ENCODE assay signal across 8 cellular contexts in genomic region chr3:128170866-128171516, GRCh38. TPM values are rescaled to one million over a fixed set of nuclear protein-coding genes. Genes with fewer than 3 reads are reported as not detected.
A peak's percentile ranks its signal among the peaks of the same experiment; 100 is the strongest.
DNase-seq lines count a peak whose midpoint lies in the region; ATAC-seq and TF ChIP-seq lines count a peak whose summit lies in the region.

No MANE protein-coding gene starts in this region.

- H3K79me2 ChIP-seq in PC-3 (ENCODE audit: low read length) = no peaks in the 10 kb centered on the region

- no peaks in the 10 kb centered on the region for H3K27me3 ChIP-seq in PC-3 (ENCODE audit: low read length)
- H3K27me3 ChIP-seq in aorta (ENCODE audit: control insufficient read depth in 1 of 2, insufficient read depth in 2 of 2, low read length in 1 of 2) = no peaks in the 10 kb centered on the region

- 27 to 33% methylated on average over 5 of the region's 5 CpGs for WGBS in lower leg skin, 2 donors
- WGBS in aorta, 2 donors = 8 to 13% methylated on average over 5 of the region's 5 CpGs

- no peak overlapping the region for H2AFZ ChIP-seq in PC-3 (ENCODE audit: low read length)

- no peaks in the 10 kb centered on the region for H3K4me1 ChIP-seq in PC-3 (ENCODE audit: insufficient read depth, low read length)
- no peaks in the 10 kb centered on the region for H3K4me1 ChIP-seq in aorta (ENCODE audit: control insufficient read depth in 1 of 2, insufficient read depth in 2 of 2, low read length in 2 of 2)

- H3F3A ChIP-seq in PC-3 (ENCODE audit: low read length, unreplicated experiment) = no peaks in the 10 kb centered on the region

- H3K9ac ChIP-seq in PC-3 (ENCODE audit: low read length) = no peak overlapping the region

- no peaks in the 10 kb centered on the region for H3K9me2 ChIP-seq in PC-3 (replicated peaks; ENCODE audit: low read length)

- H3K4me3 ChIP-seq in PC-3 (ENCODE audit: low read length) (no peak overlapping the region), lower leg skin (ENCODE audit: low read depth, poor library complexity, severe bottlenecking) (no peak overlapping the region), aorta (ENCODE audit: low read length in 2 of 2) (no peak overlapping the region)

- H3K27ac ChIP-seq in PC-3 (ENCODE audit: low read length) = no peak overlapping the region
- no peak overlapping the region for H3K27ac ChIP-seq in aorta (ENCODE audit: low read depth in 1 of 2, low read length in 2 of 2)

- no peaks in the 10 kb centered on the region for H4K20me1 ChIP-seq in PC-3 (ENCODE audit: low read length)

- POLR2A ChIA-PET in PC-3 (lab: Charles Lee; ENCODE audit: unreplicated experiment) = no interaction called here

- intact Hi-C loops in PC-3 (cut with micrococcal nuclease) = loop anchor here (2.0 to 10.0 kb wide), 4 partner anchors 134 to 414 kb away; no protein-coding TSS in a partner anchor
- intact Hi-C loops in lower leg skin (cut with DNase I; ENCODE audit: low total_unique reads) = no loop called here
- intact Hi-C loops in aorta (cut with DNase I) = loop anchor here in 1 of 2 donors (5.0 kb wide), 1 partner anchor 326 kb away; no protein-coding TSS in a partner anchor

- DNase-seq in COLO668 (lab: John Stamatoyannopoulos, UW; ENCODE audit: unreplicated experiment) (peak; percentile 43), HuH-7 (ENCODE audit: low spot score) (peak; percentile 82), PC-3 (peak; percentile 73), dermis blood vessel endothelial cell (peak; percentile 89), lower leg skin (ENCODE audit: low spot score in 2 of 2) (peak; percentile 28 to 84), aorta (no peak), germinal center (ENCODE audit: low spot score) (no peak)

- no peak overlapping the region for H3K4me2 ChIP-seq in PC-3 (ENCODE audit: low read length)

- ATAC-seq in PC-3 (peak; percentile 97), aorta (ENCODE audit: low FRiP score) (peak; percentile 78), HG03159 (IDR thresholded peaks at IDR 0.05; ENCODE audit: unreplicated experiment) (no peak)

- no peak for TF ChIP-seq POLR2A in lower leg skin (IDR thresholded peaks at IDR 0.05)

- no TSS peak for BruUV-seq in PC-3 (replicated peaks; lab: Mats Ljungman, UMichigan)

- H3K9me3 ChIP-seq in PC-3 (ENCODE audit: low read length) (no peaks in the 10 kb centered on the region), aorta (ENCODE audit: control insufficient read depth, low read length) (no peaks in the 10 kb centered on the region)

- CTCF ChIA-PET in PC-3 (lab: Charles Lee) = interaction anchor here (0.5 kb wide), 1 partner anchor 87 kb away, joined by 3 read pairs; no protein-coding TSS in a partner anchor

- no peaks in the 10 kb centered on the region for H3K36me3 ChIP-seq in PC-3 (ENCODE audit: low read depth, low read length)
- no peaks in the 10 kb centered on the region for H3K36me3 ChIP-seq in aorta (ENCODE audit: control insufficient read depth in 1 of 2, insufficient read depth in 2 of 2, low read length in 1 of 2)

- TF ChIP-seq CTCF in PC-3 (conservative IDR thresholded peaks at IDR 0.05; ENCODE audit: low read depth, low read length) (peak; percentile 79), lower leg skin (IDR thresholded peaks at IDR 0.05) (no peak)

RNA-seq across cellular contexts. Expression of gene EEFSEC, which starts 17.7 kb away (rescaled TPM):
- 9.6 and 11.6 TPM in 2 replicates for total RNA-seq in PC-3 (2014; rRNA removed)
- total RNA-seq in dermis blood vessel endothelial cell = 2.2 and 4.5 TPM in 2 replicates
- total RNA-seq in lower leg skin = 10 to 100 TPM; 16.3 to 28.6 (median 16.8) TPM
- total RNA-seq in aorta = 10 to 100 TPM in 1 of 2 donors, 1 to 10 TPM in 1; 9.8 to 13.5 TPM
- polyA plus RNA-seq in aorta = 10 to 100 TPM in 1 of 2 donors, 1 to 10 TPM in 1; 3.5 to 18.8 TPM

RNA-seq across cellular contexts. Expression of gene RUVBL1, which starts 47.4 kb away (rescaled TPM):
- 94.9 and 114 TPM in 2 replicates for total RNA-seq in PC-3 (2014; rRNA removed)
- 58.2 and 90.0 TPM in 2 replicates for total RNA-seq in dermis blood vessel endothelial cell
- 10 to 100 TPM; 14.4 to 21.2 (median 19.8) TPM for total RNA-seq in lower leg skin
- 10 to 100 TPM; 15.4 to 17.5 TPM for total RNA-seq in aorta
- polyA plus RNA-seq in aorta = 10 to 100 TPM; 12.3 to 18.5 TPM

Comparison
In these comparisons a context has a peak if more than half of its experiments do, and no peak if none do; other contexts are left out.
1. DNase-seq: peak in COLO668 (single experiment), HuH-7 (single experiment), PC-3 (single experiment), dermis blood vessel endothelial cell (single experiment) and lower leg skin (2 of 2); none in aorta (0 of 2) and germinal center (single experiment).